Comparison of ENCODE assay signal across 16 cellular contexts in the genomic region with DNA sequence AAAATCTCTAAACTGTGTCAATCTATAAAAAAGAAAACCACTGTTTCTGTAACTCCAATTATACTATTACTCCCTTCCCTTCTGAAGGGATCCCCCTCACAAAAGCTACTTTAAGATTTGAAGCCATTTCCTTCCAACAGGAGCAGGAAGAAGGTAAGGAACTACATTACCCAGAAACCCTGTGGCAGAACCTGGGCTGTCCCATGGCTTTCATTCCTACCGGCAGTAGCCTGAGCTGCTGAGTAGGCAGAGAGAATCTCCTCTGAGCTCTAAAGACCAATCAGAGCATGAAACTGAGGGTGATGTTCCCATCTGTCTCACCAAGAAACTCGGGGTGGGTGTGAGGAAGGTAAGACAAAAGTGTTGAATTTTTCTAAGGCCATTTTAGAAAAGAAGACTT.
DNase-seq lines count a peak whose midpoint lies in the region; ATAC-seq and TF ChIP-seq lines count a peak whose summit lies in the region.
"Had no signal": no experiment of that assay in that cellular context is flagged by ENCODE, and none has a peak within 500 bp of the region (broad histone marks: within the 10 kb centered on the region; RNA-seq: fewer than 3 reads in every experiment).

No MANE protein-coding gene starts in this region.

- H3K9ac ChIP-seq in colonic mucosa (ENCODE audit: low read depth in 2 of 2, low read length in 2 of 2), result no peak overlapping the region

- WGBS in stomach, 5 donors, result 5 to 28% (median 16%) methylated on average over 2 of the region's 2 CpGs

- H3K27me3 ChIP-seq in colonic mucosa (no peaks in the 10 kb centered on the region), stomach (no peaks in the 10 kb centered on the region)

- H3K9me3 ChIP-seq in colonic mucosa, result no peaks in the 10 kb centered on the region
- no peaks in the 10 kb centered on the region for H3K9me3 ChIP-seq in stomach

- no peaks in the 10 kb centered on the region for H3K9me3 Mint-ChIP-seq in activated T-cell treated with anti-CD3 and anti-CD28 coated beads, Interleukin-2, amount 50 U/mL, for 4 hours
- H3K9me3 Mint-ChIP-seq: dendritic cell treated with granulocyte-macrophage colony-stimulating factor and Interleukin-4, amounts not matched to agents 40 ng/mL and 50 ng/mL, for 4 days had no signal

- no peaks in the 10 kb centered on the region for H3K4me1 Mint-ChIP-seq in activated T-cell treated with anti-CD3 and anti-CD28 coated beads, Interleukin-2, amount 50 U/mL, for 4 hours (ENCODE audit: low read depth)

- H3K27ac ChIP-seq in colonic mucosa (no peak overlapping the region), stomach (peak overlapping the region in 1 of 5 donors; percentile 29)

- H3K36me3 ChIP-seq in colonic mucosa (no peaks in the 10 kb centered on the region), stomach (no peaks in the 10 kb centered on the region)

- no peaks in the 10 kb centered on the region for H3K36me3 Mint-ChIP-seq in activated T-cell treated with anti-CD3 and anti-CD28 coated beads, Interleukin-2, amount 50 U/mL, for 4 hours (ENCODE audit: insufficient read depth)

- peaks cover 5% of the 10 kb centered on the region for H3K27me3 Mint-ChIP-seq in activated T-cell treated with anti-CD3 and anti-CD28 coated beads, Interleukin-2, amount 50 U/mL, for 4 hours (ENCODE audit: low read depth)
- H3K27me3 Mint-ChIP-seq: dendritic cell treated with granulocyte-macrophage colony-stimulating factor and Interleukin-4, amounts not matched to agents 40 ng/mL and 50 ng/mL, for 4 days had no signal

- no peak overlapping the region for H3K4me3 Mint-ChIP-seq in activated T-cell treated with anti-CD3 and anti-CD28 coated beads, Interleukin-2, amount 50 U/mL, for 4 hours
- H3K4me3 Mint-ChIP-seq: dendritic cell treated with granulocyte-macrophage colony-stimulating factor and Interleukin-4, amounts not matched to agents 40 ng/mL and 50 ng/mL, for 4 days had no signal

- in situ Hi-C loops in ACHN (cut with HindIII; ENCODE audit: low pct_ligation_motif_present, low pct_unique_long_range_greater_than_20kb, low sequenced_read_pairs), result no loop called here

- no peak for TF ChIP-seq POLR2A in stomach (IDR thresholded peaks at IDR 0.05)

- H3K4me1 ChIP-seq in colonic mucosa, result no peaks in the 10 kb centered on the region
- peaks cover 0 to 11% (median 0%) of the 10 kb centered on the region in 4 donors for H3K4me1 ChIP-seq in stomach

- DNase-seq in ACHN, result peak; percentile 8
- peak; percentile 28 for DNase-seq in ELR (ENCODE audit: low read depth)
- peak; percentile 12 for DNase-seq in NCI-H774 (lab: John Stamatoyannopoulos, UW)
- DNase-seq in choroid plexus epithelial cell (ENCODE audit: low read depth), result peak; percentile 46
- DNase-seq in activated T-cell treated with anti-CD3 and anti-CD28 coated beads, Interleukin-2, amount 50 U/mL, for 4 hours, result no peak
- no peak for DNase-seq in colonic mucosa
- no peak for DNase-seq in stomach
- DNase-seq: activated T-cell treated with anti-CD3 and anti-CD28 coated beads for 4 hours; amniotic stem cell; KG1; NCI-H2107; SIG-M5; stimulated activated CD4-positive, alpha-beta T cell treated with anti-CD3 and anti-CD28 coated beads, Interleukin-2, amount 100 ng/mL, for 48 hours; stimulated activated naive CD4-positive, alpha-beta T cell had no signal

- TF ChIP-seq CTCF in choroid plexus epithelial cell (conservative IDR thresholded peaks at IDR 0.05; ENCODE audit: low read depth, low read length) (no peak), colonic mucosa (IDR thresholded peaks at IDR 0.05) (no peak), stomach (IDR thresholded peaks at IDR 0.05) (no peak)

- H3K4me3 ChIP-seq in choroid plexus epithelial cell (ENCODE audit: low read depth, low read length) (no peak overlapping the region), colonic mucosa (no peak overlapping the region), stomach (no peak overlapping the region)

- no peak for TF ChIP-seq EP300 in stomach (IDR thresholded peaks at IDR 0.05)

- intact Hi-C loops in colonic mucosa (cut with DNase I), result no loop called here
- intact Hi-C loops in stomach (cut with DNase I; ENCODE audit: low total_unique reads), result no loop called here

- ATAC-seq in HG03139 (IDR thresholded peaks at IDR 0.05; ENCODE audit: unreplicated experiment), result no peak
- no peak for ATAC-seq in activated T-cell treated with anti-CD3 and anti-CD28 coated beads, Interleukin-2, amount 50 U/mL, for 4 hours

Comparison
In these comparisons a context has a peak if more than half of its experiments do, and no peak if none do; other contexts are left out.
1. DNase-seq: peak in ACHN (single experiment), ELR (single experiment), NCI-H774 (single experiment) and choroid plexus epithelial cell (single experiment); none in activated T-cell treated with anti-CD3 and anti-CD28 coated beads, Interleukin-2, amount 50 U/mL, for 4 hours (single experiment), colonic mucosa (single experiment) and stomach (single experiment).